ENCODE assay signal across 23 cellular contexts in the genomic region with DNA sequence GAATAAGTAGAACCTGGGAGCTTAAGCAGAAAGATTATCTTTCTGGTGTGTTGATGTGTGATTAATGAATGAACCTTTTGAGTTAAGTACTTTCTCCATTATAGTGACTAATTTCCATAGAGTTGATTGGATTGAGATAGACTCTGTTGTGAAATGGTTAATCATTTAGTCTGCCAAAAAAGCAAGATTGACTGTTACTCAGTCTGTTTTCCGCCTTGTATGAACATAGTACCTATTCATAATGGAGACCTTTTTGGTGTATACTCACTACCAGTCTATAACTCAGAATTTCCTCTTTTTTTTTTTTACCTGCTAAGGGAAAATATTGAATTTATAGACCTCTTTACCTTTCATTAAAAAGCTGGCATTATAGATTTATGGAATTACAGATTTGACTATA.
A peak's percentile ranks its signal among the peaks of the same experiment; 100 is the strongest.
DNase-seq lines count a peak whose midpoint lies in the region; ATAC-seq and TF ChIP-seq lines count a peak whose summit lies in the region.
"Had no signal": no experiment of that assay in that cellular context is flagged by ENCODE, and none has a peak within 500 bp of the region (broad histone marks: within the 10 kb centered on the region; RNA-seq: fewer than 3 reads in every experiment).

No MANE protein-coding gene starts in this region.

- H3K4me3 ChIP-seq in tibial artery = no peak overlapping the region
- H3K4me3 ChIP-seq: A549; BLaER1 treated with 17β-estradiol and CSF1 and Interleukin-3, amounts not matched to agents 10 nM and 100 nM; HAP-1 had no signal

- H3K27me3 ChIP-seq in tibial artery = no peaks in the 10 kb centered on the region
- H3K27me3 ChIP-seq: BLaER1 treated with 17β-estradiol and CSF1 and Interleukin-3, amounts not matched to agents 10 nM and 100 nM had no signal

- H3K4me3 Mint-ChIP-seq in activated T-cell treated with anti-CD3 and anti-CD28 coated beads, Interleukin-2, amount 50 U/mL, for 24 hours = no peak overlapping the region
- H3K4me3 Mint-ChIP-seq in nephron = no peak overlapping the region
- H3K4me3 Mint-ChIP-seq: CD4-positive, alpha-beta T cell; CD8-positive, alpha-beta memory T cell; HFFc6 had no signal

- no peaks in the 10 kb centered on the region for H3K36me3 ChIP-seq in tibial artery
- H3K36me3 ChIP-seq: BE2C; BLaER1 treated with 17β-estradiol and CSF1 and Interleukin-3, amounts not matched to agents 10 nM and 100 nM; HAP-1 had no signal

- DNase-seq in activated T-cell treated with anti-CD3 and anti-CD28 coated beads, Interleukin-2, amount 50 U/mL, for 24 hours = no peak
- DNase-seq in activated T-cell treated with anti-CD3 and anti-CD28 coated beads, Interleukin-2, amount 50 U/mL, for 48 hours = no peak
- peak; percentile 77 for DNase-seq in NCI-H82 (lab: John Stamatoyannopoulos, UW)
- no peak for DNase-seq in activated gamma-delta T cell treated with Interleukin-2 at 50 U/mL for 16 hours
- DNase-seq in tibial artery = no peak
- DNase-seq: 8988T; ACHN; AML-193; BE2C; CD4-positive, alpha-beta T cell; CD8-positive, alpha-beta memory T cell; DMS 273 treated with DMSO at 0.1 percent for 48 hours; DMS79; EL; GF-D8; GOT3; HFFc6 had no signal

- H3K9me3 Mint-ChIP-seq in activated T-cell treated with anti-CD3 and anti-CD28 coated beads, Interleukin-2, amount 50 U/mL, for 24 hours = no peaks in the 10 kb centered on the region
- peaks cover 3% of the 10 kb centered on the region for H3K9me3 Mint-ChIP-seq in nephron
- H3K9me3 Mint-ChIP-seq: CD14-positive monocyte; CD4-positive, alpha-beta T cell; CD8-positive, alpha-beta memory T cell; HFFc6 had no signal

- H3K9me3 ChIP-seq in tibial artery = no peaks in the 10 kb centered on the region
- H3K9me3 ChIP-seq: A549; BE2C; BLaER1 treated with 17β-estradiol and CSF1 and Interleukin-3, amounts not matched to agents 10 nM and 100 nM; HAP-1 had no signal

- no peaks in the 10 kb centered on the region for H3K36me3 Mint-ChIP-seq in activated T-cell treated with anti-CD3 and anti-CD28 coated beads, Interleukin-2, amount 50 U/mL, for 24 hours (ENCODE audit: low read depth)
- no peaks in the 10 kb centered on the region for H3K36me3 Mint-ChIP-seq in nephron (ENCODE audit: low read depth)
- H3K36me3 Mint-ChIP-seq: CD14-positive monocyte; CD8-positive, alpha-beta memory T cell had no signal

- H3K27me3 Mint-ChIP-seq in activated T-cell treated with anti-CD3 and anti-CD28 coated beads, Interleukin-2, amount 50 U/mL, for 24 hours = peaks cover 16% of the 10 kb centered on the region
- H3K27me3 Mint-ChIP-seq in nephron (ENCODE audit: low read depth) = peaks cover 4% of the 10 kb centered on the region

- no peak overlapping the region for H3K27ac ChIP-seq in tibial artery
- H3K27ac ChIP-seq: A549; BLaER1 treated with 17β-estradiol and CSF1 and Interleukin-3, amounts not matched to agents 10 nM and 100 nM had no signal

- peak overlapping the region; percentile 80 for H3K27ac Mint-ChIP-seq in activated T-cell treated with anti-CD3 and anti-CD28 coated beads, Interleukin-2, amount 50 U/mL, for 24 hours
- peak overlapping the region in 2 of 3 experiments; percentile 16 to 38 for H3K27ac Mint-ChIP-seq in nephron
- H3K27ac Mint-ChIP-seq: CD14-positive monocyte; CD4-positive, alpha-beta T cell; CD8-positive, alpha-beta memory T cell; HFFc6 had no signal

- intact Hi-C loops in tibial artery (cut with DNase I; ENCODE audit: low total_unique reads) = no loop called here

- H3K4me1 ChIP-seq in tibial artery = peaks cover 0 to 50% (median 24%) of the 10 kb centered on the region in 4 donors
- H3K4me1 ChIP-seq: A549; BE2C; BLaER1 treated with 17β-estradiol and CSF1 and Interleukin-3, amounts not matched to agents 10 nM and 100 nM; HAP-1 had no signal

- TF ChIP-seq CTCF in nephron (IDR thresholded peaks at IDR 0.05; ENCODE audit: unreplicated experiment in 3 of 3) (no peak), tibial artery (IDR thresholded peaks at IDR 0.05) (no peak)

- no peak for ATAC-seq in GM18870 (IDR thresholded peaks at IDR 0.05; ENCODE audit: unreplicated experiment)
- ATAC-seq: A549 had no signal

- peaks cover 4% of the 10 kb centered on the region for H3K4me1 Mint-ChIP-seq in activated T-cell treated with anti-CD3 and anti-CD28 coated beads, Interleukin-2, amount 50 U/mL, for 24 hours (ENCODE audit: low read depth)
- H3K4me1 Mint-ChIP-seq in nephron = peaks cover 38% of the 10 kb centered on the region
- H3K4me1 Mint-ChIP-seq: CD14-positive monocyte; CD8-positive, alpha-beta memory T cell had no signal
